2 cellular contexts compared by ENCODE assay signal in the genomic region with DNA sequence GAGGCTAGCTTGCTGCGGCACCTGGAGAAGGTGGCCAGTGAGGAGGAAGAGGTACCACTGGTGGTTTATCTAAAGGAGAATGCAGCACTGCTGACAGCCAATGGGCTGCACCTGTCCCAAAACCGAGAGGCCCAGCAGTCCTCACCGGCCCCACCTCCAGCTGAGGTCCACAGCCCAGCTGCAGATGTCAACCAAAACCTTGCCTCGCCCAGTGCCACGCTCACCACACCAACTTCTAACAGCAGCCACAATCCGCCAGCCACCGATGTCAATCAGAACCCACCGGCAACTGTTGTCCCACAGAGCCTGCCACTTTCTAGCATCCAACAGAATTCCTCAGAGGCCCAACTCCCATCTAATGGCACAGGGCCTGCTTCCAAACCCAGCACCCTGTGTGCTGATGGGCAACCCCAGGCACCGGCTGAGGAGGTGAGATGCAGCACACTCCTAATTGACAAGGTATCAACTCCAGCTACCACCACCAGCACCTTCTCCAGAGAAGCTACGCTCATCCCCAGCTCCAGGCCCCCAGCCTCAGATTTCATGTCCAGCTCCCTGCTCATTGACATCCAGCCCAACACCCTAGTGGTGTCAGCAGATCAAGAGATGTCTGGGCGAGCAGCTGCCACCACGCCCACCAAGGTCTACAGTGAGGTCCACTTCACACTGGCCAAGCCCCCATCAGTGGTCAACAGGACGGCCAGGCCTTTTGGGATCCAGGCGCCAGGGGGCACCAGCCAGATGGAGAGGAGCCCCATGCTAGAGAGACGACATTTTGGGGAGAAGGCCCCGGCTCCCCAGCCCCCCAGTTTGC.
TF ChIP-seq lines count a peak whose summit lies in the region.

No MANE protein-coding gene starts in this region.

TF ChIP-seq in IMR-90, 13 proteins besides CTCF, POLR2A, EP300 and RAD21:
- no peak for TF ChIP-seq RCOR1 (IDR thresholded peaks at IDR 0.05; ENCODE audit: insufficient replicate concordance, low read length)
- no peak for TF ChIP-seq BHLHE40 (IDR thresholded peaks at IDR 0.05; ENCODE audit: low read depth, low read length)
- TF ChIP-seq RFX5 (IDR thresholded peaks at IDR 0.05; ENCODE audit: low read depth, low read length) = no peak
- no peak for TF ChIP-seq MAFK (IDR thresholded peaks at IDR 0.05; ENCODE audit: low read depth, low read length)

TF ChIP-seq in K562, 482 proteins besides CTCF, POLR2A, EP300 and RAD21:
- 0 out of 2 replicates have a peak, but pooled peaks have one; percentile 19 for TF ChIP-seq TFAP4 (CRISPR knock-in tag; IDR thresholded peaks at IDR 0.05; ENCODE audit: borderline replicate concordance)
- TF ChIP-seq SRSF9 (IDR thresholded peaks at IDR 0.05; ENCODE audit: borderline replicate concordance, low read depth, low read length) = no peak
TF ChIP-seq in K562: peak in this region for 1.
